In genomic region chr9:129341197-129341990, GRCh38 we compare ENCODE assay signal across 1 cellular context.
TF ChIP-seq lines count a peak whose summit lies in the region.

No MANE protein-coding gene starts in this region.

TF ChIP-seq in HEK293, 187 proteins besides CTCF, POLR2A, EP300 and RAD21 (continued from another document):
- TF ChIP-seq GLIS2 (tag by site-specific recombination; IDR thresholded peaks at IDR 0.05) (0 out of 2 replicates have a peak, but pooled peaks have one; percentile 16), ZEB2 (tag by site-specific recombination; IDR thresholded peaks at IDR 0.05) (no peak)
